Comparison of ENCODE assay signal across 1 cellular context in genomic region chr2:129188451-129188850, GRCh38.
TF ChIP-seq lines count a peak whose summit lies in the region.

No MANE protein-coding gene starts in this region.

TF ChIP-seq in H1, 55 proteins besides CTCF, POLR2A, EP300 and RAD21:
- TF ChIP-seq MAFK (IDR thresholded peaks at IDR 0.05; ENCODE audit: low read depth, low read length) (no peak), RBBP5 (IDR thresholded peaks at IDR 0.05; ENCODE audit: borderline replicate concordance, low read depth, low read length) (no peak), KDM1A (IDR thresholded peaks at IDR 0.05; ENCODE audit: borderline replicate concordance, low read length) (no peak), POLR2AphosphoS5 (IDR thresholded peaks at IDR 0.05; ENCODE audit: low read depth, low read length) (no peak), CHD2 (IDR thresholded peaks at IDR 0.05; ENCODE audit: low read length) (no peak), PHF8 (conservative IDR thresholded peaks at IDR 0.05; ENCODE audit: low read depth, low read length) (no peak), HDAC2 (IDR thresholded peaks at IDR 0.05; ENCODE audit: borderline replicate concordance in 1 of 2, low read depth in 2 of 2, low read length in 2 of 2) (no peak), EZH2 (IDR thresholded peaks at IDR 0.05; ENCODE audit: low read depth, low read length, severe bottlenecking) (no peak), SP2 (IDR thresholded peaks at IDR 0.05; ENCODE audit: low read length) (no peak), BACH1 (IDR thresholded peaks at IDR 0.05; ENCODE audit: low read length) (no peak), POU5F1 (IDR thresholded peaks at IDR 0.05; ENCODE audit: low read depth, low read length) (no peak), TBP (IDR thresholded peaks at IDR 0.05; ENCODE audit: low read depth, low read length) (no peak), USF2 (IDR thresholded peaks at IDR 0.05; ENCODE audit: low read length) (no peak)
- TF ChIP-seq, protein P1, sequence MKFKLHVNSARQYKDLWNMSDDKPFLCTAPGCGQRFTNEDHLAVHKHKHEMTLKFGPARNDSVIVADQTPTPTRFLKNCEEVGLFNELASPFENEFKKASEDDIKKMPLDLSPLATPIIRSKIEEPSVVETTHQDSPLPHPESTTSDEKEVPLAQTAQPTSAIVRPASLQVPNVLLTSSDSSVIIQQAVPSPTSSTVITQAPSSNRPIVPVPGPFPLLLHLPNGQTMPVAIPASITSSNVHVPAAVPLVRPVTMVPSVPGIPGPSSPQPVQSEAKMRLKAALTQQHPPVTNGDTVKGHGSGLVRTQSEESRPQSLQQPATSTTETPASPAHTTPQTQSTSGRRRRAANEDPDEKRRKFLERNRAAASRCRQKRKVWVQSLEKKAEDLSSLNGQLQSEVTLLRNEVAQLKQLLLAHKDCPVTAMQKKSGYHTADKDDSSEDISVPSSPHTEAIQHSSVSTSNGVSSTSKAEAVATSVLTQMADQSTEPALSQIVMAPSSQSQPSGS (IDR thresholded peaks at IDR 0.05; ENCODE audit: low read length) = no peak
TF ChIP-seq in H1: peak in this region for 0.
